Comparison of ENCODE assay signal across 9 cellular contexts in the genomic region with DNA sequence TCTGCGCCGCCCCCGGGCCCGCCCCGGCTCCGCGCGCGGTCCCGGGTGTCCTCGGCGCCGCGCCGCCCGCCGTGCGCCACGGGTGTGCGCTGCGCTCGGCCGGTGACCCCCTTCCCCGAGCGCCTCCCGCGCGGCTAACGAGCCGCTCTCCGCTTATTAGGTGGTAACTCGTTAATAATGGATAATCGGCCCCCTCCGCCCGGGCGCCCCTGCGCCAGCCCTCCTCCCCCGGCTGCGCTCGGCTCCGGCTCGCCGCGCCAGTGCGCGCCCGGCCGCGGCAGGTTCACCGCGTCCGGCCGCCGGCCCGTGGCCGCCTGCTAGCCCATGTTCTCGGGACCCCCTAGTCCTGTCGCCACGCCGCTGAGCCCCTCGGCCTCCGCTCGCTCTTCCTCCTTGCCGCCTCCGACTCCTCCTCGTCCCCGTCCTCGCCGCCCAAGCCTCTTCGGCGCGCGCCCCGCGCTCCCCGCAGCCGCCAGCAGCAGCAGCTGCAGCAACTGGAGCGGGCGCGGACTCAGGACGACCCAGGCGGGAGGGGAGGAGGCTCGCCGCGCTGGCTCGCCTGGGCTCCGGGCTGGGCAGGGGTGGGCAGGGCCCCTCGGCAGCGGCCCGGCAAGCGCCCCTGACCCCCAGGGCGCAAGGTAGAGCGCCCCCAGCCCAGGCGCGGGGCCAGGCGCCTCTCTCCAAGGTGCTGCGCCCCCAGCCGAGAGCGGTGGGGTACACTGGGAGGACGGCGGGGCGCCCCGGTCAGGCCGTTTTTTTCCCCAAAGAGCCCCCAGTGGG. TPM values are rescaled to one million over a fixed set of nuclear protein-coding genes. Genes with fewer than 3 reads are reported as not detected.
A peak's percentile ranks its signal among the peaks of the same experiment; 100 is the strongest.
DNase-seq lines count a peak whose midpoint lies in the region; ATAC-seq and TF ChIP-seq lines count a peak whose summit lies in the region.
"Had no signal": no experiment of that assay in that cellular context is flagged by ENCODE, and none has a peak within 500 bp of the region (broad histone marks: within the 10 kb centered on the region; RNA-seq: fewer than 3 reads in every experiment).

No MANE protein-coding gene starts in this region.

- peak overlapping the region; percentile 69 for H3K23ac ChIP-seq in neuronal stem cell (ENCODE audit: low read depth, low read length, poor library complexity)

- H2BK12ac ChIP-seq in neuronal stem cell (ENCODE audit: low read length): no peak overlapping the region

- H2BK120ac ChIP-seq in neuronal stem cell (ENCODE audit: low read depth, low read length): no peak overlapping the region

- H3K4me1 ChIP-seq in NT2/D1 (ENCODE audit: insufficient read depth, insufficient read length) (no peaks in the 10 kb centered on the region), esophagus squamous epithelium (peaks cover 5 to 63% (median 6%) of the 10 kb centered on the region in 3 donors), neuronal stem cell (ENCODE audit: control insufficient read depth in 2 of 2, insufficient read depth in 1 of 2, low read depth in 1 of 2, low read length in 2 of 2) (peaks cover 0 to 15% of the 10 kb centered on the region in 2 donors)

- peak; percentile 38 for DNase-seq in NCI-H1105 treated with DMSO at 0.1 percent for 48 hours (lab: John Stamatoyannopoulos, UW)
- no peak for DNase-seq in NCI-H1105 (lab: John Stamatoyannopoulos, UW)
- no peak for DNase-seq in NT2/D1 (ENCODE audit: low read depth, low spot score)
- DNase-seq in esophagus squamous epithelium (lab: John Stamatoyannopoulos, UW): no peak
- DNase-seq in neuronal stem cell (ENCODE audit: low spot score): no peak
- DNase-seq in GDM1 (lab: John Stamatoyannopoulos, UW): no peak
- DNase-seq: CD4-positive, CD25-positive, alpha-beta regulatory T cell had no signal

- H3K27me3 ChIP-seq in NT2/D1 (ENCODE audit: insufficient read depth, insufficient read length) (peaks cover 55% of the 10 kb centered on the region), esophagus squamous epithelium (peaks cover 0 to 78% (median 2%) of the 10 kb centered on the region in 4 donors), neuronal stem cell (ENCODE audit: control insufficient read depth in 3 of 3, insufficient read depth in 3 of 3, low read depth in 1 of 3, low read length in 3 of 3) (peaks cover 13 to 80% (median 47%) of the 10 kb centered on the region in 3 experiments)

- peaks cover 3% of the 10 kb centered on the region for H3K36me3 ChIP-seq in NT2/D1 (ENCODE audit: insufficient read depth, insufficient read length, low read length)
- H3K36me3 ChIP-seq in esophagus squamous epithelium: no peaks in the 10 kb centered on the region
- no peaks in the 10 kb centered on the region for H3K36me3 ChIP-seq in neuronal stem cell (replicated peaks in 1 of 2; ENCODE audit: control insufficient read depth in 2 of 2, insufficient read depth in 2 of 2, low read length in 2 of 2)

- no peak for TF ChIP-seq POLR2A in esophagus squamous epithelium (IDR thresholded peaks at IDR 0.05)

- no peak for ATAC-seq in HG02678 (IDR thresholded peaks at IDR 0.05; ENCODE audit: unreplicated experiment)
- no peak for ATAC-seq in GM21360 (IDR thresholded peaks at IDR 0.05; ENCODE audit: unreplicated experiment)

- intact Hi-C loops in esophagus squamous epithelium (cut with DNase I): loop anchor here (5.0 to 10.0 kb wide), 2 partner anchors 143 to 251 kb away; no protein-coding TSS in a partner anchor

- H3K9ac ChIP-seq in NT2/D1 (ENCODE audit: insufficient read length, low read depth): peak overlapping the region; percentile 74
- peak overlapping the region; percentile 72 for H3K9ac ChIP-seq in neuronal stem cell (ENCODE audit: low read depth, low read length, poor library complexity)

- H2BK15ac ChIP-seq in neuronal stem cell (ENCODE audit: low read length): no peak overlapping the region

- H3K4me2 ChIP-seq in neuronal stem cell (ENCODE audit: insufficient read depth, low read length, poor library complexity, severe bottlenecking): peak overlapping the region; percentile 99

- H2BK5ac ChIP-seq in neuronal stem cell (ENCODE audit: low read length): no peak overlapping the region

- H3K9me3 ChIP-seq in NT2/D1 (ENCODE audit: insufficient read depth, low read length) (no peaks in the 10 kb centered on the region), esophagus squamous epithelium (no peaks in the 10 kb centered on the region), neuronal stem cell (replicated peaks in 1 of 2; ENCODE audit: control insufficient read depth in 2 of 2, insufficient read depth in 1 of 2, low read depth in 1 of 2, low read length in 2 of 2) (no peaks in the 10 kb centered on the region)

- H3K27ac ChIP-seq in esophagus squamous epithelium (peak overlapping the region; percentile 63 to 86 (median 76)), neuronal stem cell (replicated peaks; ENCODE audit: low read length) (no peak overlapping the region)

- no peak overlapping the region for H3K4ac ChIP-seq in neuronal stem cell (ENCODE audit: low read length)

- H4K91ac ChIP-seq in neuronal stem cell (ENCODE audit: low read depth, low read length, poor library complexity): no peak overlapping the region

- H4K8ac ChIP-seq in neuronal stem cell (ENCODE audit: low read depth, low read length): no peak overlapping the region

- peak in 1 of 6 experiments; percentile 5 for TF ChIP-seq CTCF in esophagus squamous epithelium (IDR thresholded peaks at IDR 0.05)

- no peak overlapping the region for H3K14ac ChIP-seq in neuronal stem cell (ENCODE audit: low read length)

- peak overlapping the region; percentile 59 for H3K18ac ChIP-seq in neuronal stem cell (ENCODE audit: low read length)

- no peak overlapping the region for H2AK5ac ChIP-seq in neuronal stem cell (ENCODE audit: low read depth, low read length)

- H3K79me1 ChIP-seq in neuronal stem cell (ENCODE audit: low read depth, low read length): no peaks in the 10 kb centered on the region

- peak overlapping the region; percentile 52 for H2AFZ ChIP-seq in neuronal stem cell (ENCODE audit: low read length)

- 1 to 2% methylated on average over 13 to 18 of the region's 104 CpGs for WGBS in esophagus squamous epithelium, 2 donors
- no CpG with 5 or more reads among the region's 104 CpGs for WGBS in neuronal stem cell (ENCODE audit: extremely low coverage in 2 of 2, insufficient read length in 2 of 2, insufficient replicate concordance in 1 of 2), 2 donors

- H3K4me3 ChIP-seq in NT2/D1 (ENCODE audit: insufficient read length, low read depth) (peak overlapping the region; percentile 58), esophagus squamous epithelium (peak overlapping the region; percentile 50 to 71 (median 63)), neuronal stem cell (ENCODE audit: low read length in 2 of 2) (peak overlapping the region in 1 of 2 donors; percentile 87)

RNA-seq across cellular contexts. Expression of gene KCNMA1, which starts 0.6 kb away (rescaled TPM):
- 10 to 100 TPM in 3 of 4 donors, 1 to 10 TPM in 1; 7.5 to 74.2 (median 18.0) TPM for total RNA-seq in esophagus squamous epithelium
- polyA plus RNA-seq in neuronal stem cell (2013, experiment 1 of 2): 1.8 TPM
- 1.5 TPM for polyA plus RNA-seq in neuronal stem cell (2013, experiment 2 of 2)
- total RNA-seq: CD4-positive, CD25-positive, alpha-beta regulatory T cell had no signal
- polyA plus RNA-seq: CD4-positive, CD25-positive, alpha-beta regulatory T cell had no signal
